Comparison of ENCODE assay signal across 8 cellular contexts in genomic region chr1:32372149-32372756, GRCh38. TPM values are rescaled to one million over a fixed set of nuclear protein-coding genes. Genes with fewer than 3 reads are reported as not detected.
A peak's percentile ranks its signal among the peaks of the same experiment; 100 is the strongest.
DNase-seq lines count a peak whose midpoint lies in the region; ATAC-seq and TF ChIP-seq lines count a peak whose summit lies in the region.
"Had no signal": no experiment of that assay in that cellular context is flagged by ENCODE, and none has a peak within 500 bp of the region (broad histone marks: within the 10 kb centered on the region; RNA-seq: fewer than 3 reads in every experiment).

No MANE protein-coding gene starts in this region.

- H3K36me3 ChIP-seq in osteoblast (ENCODE audit: insufficient read depth, low read length) (peaks cover 71% of the 10 kb centered on the region), vagina (peaks cover 0 to 79% of the 10 kb centered on the region in 2 donors)

- no peak overlapping the region for H3K4me2 ChIP-seq in osteoblast (ENCODE audit: insufficient read depth, low read length)

- H3K27me3 ChIP-seq in osteoblast (ENCODE audit: insufficient read depth, low read length) (no peaks in the 10 kb centered on the region), vagina (no peaks in the 10 kb centered on the region)

- no peaks in the 10 kb centered on the region for H3K27me3 Mint-ChIP-seq in activated naive CD4-positive, alpha-beta T cell treated with anti-CD3 and anti-CD28 coated beads for 36 hours (ENCODE audit: low read depth)

- 0 out of 2 replicates have a peak, but pooled peaks have one; percentile 19 for TF ChIP-seq POLR2A in Raji (IDR thresholded peaks at IDR 0.05; ENCODE audit: insufficient read depth, low read depth, low read length)
- TF ChIP-seq POLR2A in vagina (IDR thresholded peaks at IDR 0.05), result no peak

- CTCF ChIA-PET in activated naive CD4-positive, alpha-beta T cell treated with anti-CD3 and anti-CD28 coated beads for 36 hours (lab: Charles Lee), result interaction anchor here (0.6 to 2.0 kb wide), 7 partner anchors 29 to 364 kb away, joined by 3 to 10 read pairs (median 3); no protein-coding TSS in a partner anchor

- peak overlapping the region; percentile 21 for H3K27ac Mint-ChIP-seq in activated naive CD4-positive, alpha-beta T cell treated with anti-CD3 and anti-CD28 coated beads for 36 hours

- H3K79me2 ChIP-seq in osteoblast (ENCODE audit: insufficient read depth, low read length), result no peaks in the 10 kb centered on the region

- no peaks in the 10 kb centered on the region for H4K20me1 ChIP-seq in osteoblast (ENCODE audit: insufficient read depth, low read length)

- H3K27ac ChIP-seq in osteoblast (ENCODE audit: low read depth, low read length), result no peak overlapping the region
- H3K27ac ChIP-seq in vagina, result no peak overlapping the region

- H3K4me3 ChIP-seq in osteoblast (ENCODE audit: insufficient read depth, low read length) (no peak overlapping the region), vagina (no peak overlapping the region)

- H3K9me3 Mint-ChIP-seq in activated naive CD4-positive, alpha-beta T cell treated with anti-CD3 and anti-CD28 coated beads for 36 hours, result no peaks in the 10 kb centered on the region
- H3K9me3 Mint-ChIP-seq: brain had no signal

- no peaks in the 10 kb centered on the region for H3K9me3 ChIP-seq in osteoblast (ENCODE audit: low read depth, low read length)
- no peaks in the 10 kb centered on the region for H3K9me3 ChIP-seq in vagina

- ATAC-seq in GM19438 (IDR thresholded peaks at IDR 0.05; ENCODE audit: low read depth, unreplicated experiment) (peak; percentile 64), HG03039 (IDR thresholded peaks at IDR 0.05; ENCODE audit: unreplicated experiment) (no peak)

- intact Hi-C loops in activated naive CD4-positive, alpha-beta T cell treated with anti-CD3 and anti-CD28 coated beads for 36 hours (cut with micrococcal nuclease), result loop anchor here (2.0 kb wide), 1 partner anchor 37 kb away; no protein-coding TSS in a partner anchor
- intact Hi-C loops in vagina (cut with DNase I), result no loop called here

- no peaks in the 10 kb centered on the region for H3K4me1 ChIP-seq in osteoblast (ENCODE audit: insufficient read depth, low read length)
- no peaks in the 10 kb centered on the region for H3K4me1 ChIP-seq in vagina

- peak; percentile 55 for DNase-seq in activated naive CD4-positive, alpha-beta T cell treated with anti-CD3 and anti-CD28 coated beads for 36 hours
- DNase-seq in osteoblast (ENCODE audit: insufficient read length, low spot score, missing footprints) (peak; percentile 58), vagina (ENCODE audit: extremely low spot score in 2 of 2) (no peak), NCI-H1105 treated with DMSO at 0.1 percent for 48 hours (lab: John Stamatoyannopoulos, UW) (no peak)

- H3K4me1 Mint-ChIP-seq in activated naive CD4-positive, alpha-beta T cell treated with anti-CD3 and anti-CD28 coated beads for 36 hours (ENCODE audit: low read depth), result peaks cover 16% of the 10 kb centered on the region
- H3K4me1 Mint-ChIP-seq: brain had no signal

- peaks cover 12% of the 10 kb centered on the region for H3K36me3 Mint-ChIP-seq in activated naive CD4-positive, alpha-beta T cell treated with anti-CD3 and anti-CD28 coated beads for 36 hours (ENCODE audit: low read depth)

- H3K4me3 Mint-ChIP-seq in activated naive CD4-positive, alpha-beta T cell treated with anti-CD3 and anti-CD28 coated beads for 36 hours, result no peak overlapping the region
- H3K4me3 Mint-ChIP-seq: brain had no signal

- H2AFZ ChIP-seq in osteoblast (ENCODE audit: low read length), result no peak overlapping the region

- no peak for TF ChIP-seq CTCF in osteoblast (IDR thresholded peaks at IDR 0.05; ENCODE audit: extremely low read depth, low read depth, low read length)
- no peak for TF ChIP-seq CTCF in vagina (IDR thresholded peaks at IDR 0.05)

RNA-seq across cellular contexts. Expression of gene TSSK3, which starts 9.9 kb away (rescaled TPM):
- 1 to 10 TPM in 1 of 2 experiments, under 1 TPM in 1; 0.84 to 1.9 TPM for total RNA-seq in activated naive CD4-positive, alpha-beta T cell treated with anti-CD3 and anti-CD28 coated beads for 36 hours
- total RNA-seq in osteoblast, result 1.5 and 1.8 TPM in 2 replicates
- total RNA-seq in vagina, result not detected

RNA-seq across cellular contexts. Expression of gene FAM229A, which starts 10.0 kb away (rescaled TPM):
- 1 to 10 TPM; 2.1 to 3.4 TPM for total RNA-seq in activated naive CD4-positive, alpha-beta T cell treated with anti-CD3 and anti-CD28 coated beads for 36 hours
- 1.8 and 2.5 TPM in 2 replicates for total RNA-seq in osteoblast
- total RNA-seq in vagina, result 10.1 TPM

RNA-seq across cellular contexts. Expression of gene BSDC1, which starts 22.0 kb away (rescaled TPM):
- 10 to 100 TPM; 35.2 to 38.3 TPM for total RNA-seq in activated naive CD4-positive, alpha-beta T cell treated with anti-CD3 and anti-CD28 coated beads for 36 hours
- 68.0 and 69.0 TPM in 2 replicates for total RNA-seq in osteoblast
- total RNA-seq in vagina, result 54.3 TPM

RNA-seq across cellular contexts. Expression of gene MARCKSL1, which starts 36.2 kb away (rescaled TPM):
- total RNA-seq in activated naive CD4-positive, alpha-beta T cell treated with anti-CD3 and anti-CD28 coated beads for 36 hours, result 10 to 100 TPM; 14.4 to 15.9 TPM
- total RNA-seq in osteoblast (15.9 and 16.6 TPM in 2 replicates), vagina (36.8 TPM)

Comparison
In these comparisons a context has a peak if more than half of its experiments do, and no peak if none do; other contexts are left out.
1. DNase-seq: peak in activated naive CD4-positive, alpha-beta T cell treated with anti-CD3 and anti-CD28 coated beads for 36 hours (single experiment) and osteoblast (single experiment); none in vagina (0 of 2) and NCI-H1105 treated with DMSO at 0.1 percent for 48 hours (single experiment).